16 cellular contexts compared by ENCODE assay signal in genomic region chr21:35559881-35560280, GRCh38.
A peak's percentile ranks its signal among the peaks of the same experiment; 100 is the strongest.
DNase-seq lines count a peak whose midpoint lies in the region; ATAC-seq and TF ChIP-seq lines count a peak whose summit lies in the region.
"Had no signal": no experiment of that assay in that cellular context is flagged by ENCODE, and none has a peak within 500 bp of the region (broad histone marks: within the 10 kb centered on the region; RNA-seq: fewer than 3 reads in every experiment).

No MANE protein-coding gene starts in this region.

- H2BK120ac ChIP-seq in IMR-90 (ENCODE audit: low read depth, low read length) = peak overlapping the region; percentile 55

- H3K4me1 ChIP-seq in IMR-90 (ENCODE audit: control insufficient read depth, insufficient read depth, low read length) (peaks cover 14% of the 10 kb centered on the region), adipocyte (ENCODE audit: control insufficient read depth, insufficient read depth, low read length) (peaks cover 39% of the 10 kb centered on the region), right atrium auricular region (peaks cover 0 to 15% of the 10 kb centered on the region in 2 donors)

- H3K27ac ChIP-seq in IMR-90 (ENCODE audit: insufficient read depth, low read length) = no peak overlapping the region
- H3K27ac ChIP-seq in right atrium auricular region = no peak overlapping the region
- H3K27ac ChIP-seq: dorsolateral prefrontal cortex, left lung had no signal

- peak overlapping the region; percentile 65; the same call in 1 of the 2 replicates for H2AK5ac ChIP-seq in IMR-90 (ENCODE audit: low read depth, low read length)

- WGBS in IMR-90 (ENCODE audit: extremely low coverage in 2 of 2, insufficient read length in 1 of 2), 2 experiments = no CpG with 5 or more reads among the region's 3 CpGs

- peak overlapping the region; percentile 17 for H2BK5ac ChIP-seq in IMR-90 (ENCODE audit: low read depth, low read length, poor library complexity, severe bottlenecking)

- H2BK15ac ChIP-seq in IMR-90 (ENCODE audit: low read depth, low read length) = peak overlapping the region; percentile 31

- intact Hi-C loops in IMR-90 (cut with micrococcal nuclease) = no loop called here

- no peak overlapping the region for H4K91ac ChIP-seq in IMR-90 (ENCODE audit: insufficient read depth, low read depth, low read length)

- ATAC-seq in IMR-90 (ENCODE audit: low read depth) = peak; percentile 30; the same call in 1 of the 2 replicates
- no peak for ATAC-seq in GM21390 (IDR thresholded peaks at IDR 0.05; ENCODE audit: unreplicated experiment)
- ATAC-seq: CD8-positive, alpha-beta T cell had no signal

- H3K4ac ChIP-seq in IMR-90 (ENCODE audit: low read depth, low read length) = peak overlapping the region; percentile 51

- CTCF ChIA-PET in IMR-90 (lab: Yijun Ruan, JAX) = interaction anchor here (1.4 kb wide), 1 partner anchor 280 kb away, joined by 4 read pairs; no protein-coding TSS in a partner anchor

- dilution Hi-C loops in IMR-90 (cut with HindIII; ENCODE audit: low sequenced_read_pairs, unreplicated experiment) = no loop called here

- H3K9me3 ChIP-seq in IMR-90 (ENCODE audit: control insufficient read depth, insufficient read depth, low read length) (no peaks in the 10 kb centered on the region), adipocyte (ENCODE audit: control insufficient read depth, low read length) (no peaks in the 10 kb centered on the region), right atrium auricular region (no peaks in the 10 kb centered on the region)
- H3K9me3 ChIP-seq: left lung had no signal

- H3K79me1 ChIP-seq in IMR-90 (ENCODE audit: low read depth in 1 of 2, low read length in 2 of 2) = 0 out of 4 replicates have a peak, but pooled peaks cover 0 to 3% of the 10 kb centered on the region in 2 experiments

- DNase-seq in AG08396 (ENCODE audit: low spot score) = peak; percentile 26
- peak; percentile 61 for DNase-seq in IMR-90
- DNase-seq in adipocyte (ENCODE audit: low read depth) = peak; percentile 43
- DNase-seq in foreskin fibroblast = peak; percentile 42 to 52
- DNase-seq in right atrium auricular region (ENCODE audit: low spot score) = no peak
- DNase-seq in HuH-7 (ENCODE audit: low spot score) = no peak
- DNase-seq in NCI-H510A (lab: John Stamatoyannopoulos, UW) = no peak
- DNase-seq: CD8-positive, alpha-beta T cell; dorsolateral prefrontal cortex; glutamatergic neuron; Kasumi-1; left lung; NCI-H1436; NCI-H748 treated with DMSO at 0.1 percent for 48 hours; stimulated activated CD4-positive, alpha-beta T cell treated with anti-CD3 and anti-CD28 coated beads, Interleukin-15, amount 100 ng/mL, for 24 hours had no signal

- H2AFZ ChIP-seq in IMR-90 (replicated peaks; ENCODE audit: low read length, poor library complexity) = no peak overlapping the region

- TF ChIP-seq CTCF in IMR-90 (conservative IDR thresholded peaks at IDR 0.05; ENCODE audit: low read depth, low read length) (no peak), foreskin fibroblast (IDR thresholded peaks at IDR 0.05; ENCODE audit: low read depth, low read length) (no peak), right atrium auricular region (IDR thresholded peaks at IDR 0.05) (no peak)

- H3K23ac ChIP-seq in IMR-90 (ENCODE audit: low read depth, low read length) = no peak overlapping the region

- H3K27me3 ChIP-seq in IMR-90 (ENCODE audit: control insufficient read depth, insufficient read depth, low read length) (no peaks in the 10 kb centered on the region), adipocyte (replicated peaks; ENCODE audit: control insufficient read depth, insufficient read depth, low read length) (no peaks in the 10 kb centered on the region), right atrium auricular region (no peaks in the 10 kb centered on the region)
- H3K27me3 ChIP-seq: left lung had no signal

- H2AK9ac ChIP-seq in IMR-90 (replicated peaks; ENCODE audit: low read depth, low read length, poor library complexity) = no peak overlapping the region

- H3K4me2 ChIP-seq in IMR-90 (ENCODE audit: low read depth, low read length) = peak overlapping the region; percentile 31; the same call in 1 of the 2 replicates

- in situ Hi-C loops in IMR-90 (cut with MboI; ENCODE audit: low sequenced_read_pairs) = no loop called here

- H2BK20ac ChIP-seq in IMR-90 (ENCODE audit: low read depth, low read length) = peak overlapping the region; percentile 68

- POLR2A ChIA-PET in IMR-90 (lab: Charles Lee; ENCODE audit: unreplicated experiment) = no interaction called here

- H3K36me3 ChIP-seq in IMR-90 (ENCODE audit: control insufficient read depth, insufficient read depth, low read length) (no peaks in the 10 kb centered on the region), adipocyte (ENCODE audit: control insufficient read depth, insufficient read depth, low read length, severe bottlenecking) (no peaks in the 10 kb centered on the region), right atrium auricular region (no peaks in the 10 kb centered on the region)
- H3K36me3 ChIP-seq: left lung had no signal

- H4K20me1 ChIP-seq in IMR-90 (ENCODE audit: insufficient read depth, low read length) = no peaks in the 10 kb centered on the region

- no peak for TF ChIP-seq RAD21 in IMR-90 (IDR thresholded peaks at IDR 0.05; ENCODE audit: low read length)

- no peak overlapping the region for H3K56ac ChIP-seq in IMR-90 (ENCODE audit: extremely low read depth, insufficient read depth, low read length)

- TF ChIP-seq POLR2A in IMR-90 (IDR thresholded peaks at IDR 0.05; ENCODE audit: low read depth, low read length) = no peak

- H3K4me3 ChIP-seq in IMR-90 (ENCODE audit: insufficient read depth, low read depth, low read length) (no peak overlapping the region), adipocyte (ENCODE audit: low read length) (peak overlapping the region; percentile 40), foreskin fibroblast (ENCODE audit: low read depth in 1 of 2, low read length in 2 of 2) (no peak overlapping the region), right atrium auricular region (no peak overlapping the region)
- H3K4me3 ChIP-seq: dorsolateral prefrontal cortex, left lung had no signal

- no TSS peak for BruUV-seq in IMR-90 (replicated peaks; lab: Mats Ljungman, UMichigan)

- peak overlapping the region; percentile 14; the same call in 1 of the 2 replicates for H3K14ac ChIP-seq in IMR-90 (replicated peaks; ENCODE audit: low read depth, low read length)

- peak overlapping the region in 1 of 2 experiments; percentile 26; a peak in 1 of 4 replicates for H4K8ac ChIP-seq in IMR-90 (ENCODE audit: low read depth in 2 of 2, low read length in 2 of 2)

- H3K18ac ChIP-seq in IMR-90 (ENCODE audit: low read depth, low read length) = no peak overlapping the region

- H4K5ac ChIP-seq in IMR-90 (ENCODE audit: low read depth, low read length) = no peak overlapping the region

- peaks cover 15% of the 10 kb centered on the region for H3K9me1 ChIP-seq in IMR-90 (ENCODE audit: insufficient read depth, low read length)

- H3K9ac ChIP-seq in IMR-90 (ENCODE audit: low read depth, low read length) (no peak overlapping the region), adipocyte (ENCODE audit: low read length) (peak overlapping the region; percentile 9)

TF ChIP-seq in IMR-90, 13 proteins besides CTCF, POLR2A, EP300 and RAD21:
- TF ChIP-seq FOS (IDR thresholded peaks at IDR 0.05; ENCODE audit: low read depth, low read length) (peak; percentile 53; the same call in 1 of the 2 replicates), MAZ (IDR thresholded peaks at IDR 0.05; ENCODE audit: borderline replicate concordance, low read depth, low read length) (no peak), ELK1 (IDR thresholded peaks at IDR 0.05; ENCODE audit: borderline replicate concordance, low read depth, low read length) (no peak), MXI1 (IDR thresholded peaks at IDR 0.05; ENCODE audit: borderline replicate concordance, low read depth, low read length) (no peak), SMC3 (IDR thresholded peaks at IDR 0.05; ENCODE audit: low read depth, low read length) (no peak), MAFK (IDR thresholded peaks at IDR 0.05; ENCODE audit: low read depth, low read length) (peak; percentile 9; the same call in 1 of the 2 replicates), BHLHE40 (IDR thresholded peaks at IDR 0.05; ENCODE audit: low read depth, low read length) (no peak), RFX5 (IDR thresholded peaks at IDR 0.05; ENCODE audit: low read depth, low read length) (no peak)

Comparison
In these comparisons a context has a peak if more than half of its experiments do, and no peak if none do; other contexts are left out.
1. DNase-seq: peak in AG08396 (single experiment), IMR-90 (single experiment), adipocyte (single experiment) and foreskin fibroblast (2 of 2); none in right atrium auricular region (single experiment), HuH-7 (single experiment) and NCI-H510A (single experiment).